Comparison of ENCODE assay signal across 30 cellular contexts in genomic region chr3:190194506-190194905, GRCh38.
"Had no signal": no experiment of that assay in that cellular context is flagged by ENCODE, and none has a peak within 500 bp of the region (broad histone marks: within the 10 kb centered on the region; RNA-seq: fewer than 3 reads in every experiment).

No MANE protein-coding gene starts in this region.

- H3K27ac ChIP-seq: colonic mucosa, epithelial cell of prostate, gastrocnemius medialis, left lung, ovary, psoas muscle, sigmoid colon, thoracic aorta, tibial nerve, upper lobe of left lung had no signal

- ATAC-seq: esophagus mucosa; gastrocnemius medialis; left lung; naive thymus-derived CD4-positive, alpha-beta T cell; psoas muscle; right cardiac atrium; stimulated activated memory B cell treated with anti-CD40 and anti-IgM and Interleukin-4, amounts not matched to agents 10 μg/mL and 1 μg/mL and 100 μg/mL, for 72 hours; stimulated activated naive CD8-positive, alpha-beta T cell treated with anti-CD3 and anti-CD28 coated beads, Interleukin-15, Interleukin-2, amounts not matched to agents 100 U/mL and 50 U/mL, for 24 hours had no signal

- H3K27ac Mint-ChIP-seq: dendritic cell treated with granulocyte-macrophage colony-stimulating factor and Interleukin-4, amounts not matched to agents 40 ng/mL and 50 ng/mL, for 4 days; endodermal cell; naive thymus-derived CD4-positive, alpha-beta T cell; nephron progenitor cell; stimulated activated memory B cell treated with anti-CD40 and anti-IgM and Interleukin-4, amounts not matched to agents 10 μg/mL and 1 μg/mL and 100 μg/mL, for 72 hours had no signal

- FAIRE-seq: kidney, urothelium cell line had no signal

- H3K9me3 Mint-ChIP-seq: dendritic cell treated with granulocyte-macrophage colony-stimulating factor and Interleukin-4, amounts not matched to agents 40 ng/mL and 50 ng/mL, for 4 days; endodermal cell; naive thymus-derived CD4-positive, alpha-beta T cell; nephron progenitor cell; stimulated activated memory B cell treated with anti-CD40 and anti-IgM and Interleukin-4, amounts not matched to agents 10 μg/mL and 1 μg/mL and 100 μg/mL, for 72 hours had no signal

- H3K4me1 Mint-ChIP-seq: naive thymus-derived CD4-positive, alpha-beta T cell; stimulated activated memory B cell treated with anti-CD40 and anti-IgM and Interleukin-4, amounts not matched to agents 10 μg/mL and 1 μg/mL and 100 μg/mL, for 72 hours had no signal

- H3K4me3 Mint-ChIP-seq: dendritic cell treated with granulocyte-macrophage colony-stimulating factor and Interleukin-4, amounts not matched to agents 40 ng/mL and 50 ng/mL, for 4 days; endodermal cell; naive thymus-derived CD4-positive, alpha-beta T cell; nephron progenitor cell; stimulated activated memory B cell treated with anti-CD40 and anti-IgM and Interleukin-4, amounts not matched to agents 10 μg/mL and 1 μg/mL and 100 μg/mL, for 72 hours had no signal

- H3K4me3 ChIP-seq: colonic mucosa, gastrocnemius medialis, left lung, ovary, psoas muscle, sigmoid colon, thoracic aorta, tibial nerve, upper lobe of left lung had no signal

- H3K27me3 Mint-ChIP-seq: stimulated activated memory B cell treated with anti-CD40 and anti-IgM and Interleukin-4, amounts not matched to agents 10 μg/mL and 1 μg/mL and 100 μg/mL, for 72 hours had no signal

- H3K36me3 Mint-ChIP-seq: naive thymus-derived CD4-positive, alpha-beta T cell; stimulated activated memory B cell treated with anti-CD40 and anti-IgM and Interleukin-4, amounts not matched to agents 10 μg/mL and 1 μg/mL and 100 μg/mL, for 72 hours had no signal

- H3K9me3 ChIP-seq: colonic mucosa, gastrocnemius medialis, left lung, ovary, psoas muscle, sigmoid colon, thoracic aorta, tibial nerve, upper lobe of left lung had no signal

- H3K27me3 ChIP-seq: colonic mucosa, gastrocnemius medialis, left lung, ovary, sigmoid colon, tibial nerve, upper lobe of left lung had no signal

- H3K36me3 ChIP-seq: colonic mucosa, gastrocnemius medialis, left lung, ovary, sigmoid colon, thoracic aorta, tibial nerve, upper lobe of left lung had no signal

- H3K4me1 ChIP-seq: colonic mucosa, gastrocnemius medialis, left lung, psoas muscle, tibial nerve, upper lobe of left lung had no signal

- DNase-seq: colonic mucosa; effector CD8-positive, alpha-beta T cell; endodermal cell; foreskin fibroblast; gastrocnemius medialis; head of caudate nucleus; kidney; left lung; mesenchymal stem cell; midbrain; naive thymus-derived CD4-positive, alpha-beta T cell; nephron progenitor cell; occipital lobe; ovary; posterior cingulate gyrus; psoas muscle; right cardiac atrium; sigmoid colon; stimulated activated CD4-positive, alpha-beta T cell treated with anti-CD3 and anti-CD28 coated beads, Interleukin-2, amount 100 ng/mL, for 24 hours; stimulated activated CD4-positive, alpha-beta T cell treated with anti-CD3 and anti-CD28 coated beads, Interleukin-4, amount 100 ng/mL, for 24 hours; stimulated activated naive CD8-positive, alpha-beta T cell treated with anti-CD3 and anti-CD28 coated beads, Interleukin-15, Interleukin-2, amounts not matched to agents 100 U/mL and 50 U/mL, for 24 hours; substantia nigra; upper lobe of left lung had no signal
